Comparison of ENCODE assay signal across 8 cellular contexts in genomic region chr17:57995076-57995956, GRCh38.
A peak's percentile ranks its signal among the peaks of the same experiment; 100 is the strongest.
DNase-seq lines count a peak whose midpoint lies in the region; ATAC-seq and TF ChIP-seq lines count a peak whose summit lies in the region.

No MANE protein-coding gene starts in this region.

- in situ Hi-C loops in T47D (cut with HindIII; ENCODE audit: low pct_unique_long_range_greater_than_20kb, low sequenced_read_pairs) = no loop called here

- DNase-seq in ELF-1 (ENCODE audit: low read depth, low spot score) (peak; percentile 83), HFF-Myc (ENCODE audit: extremely low read depth, low read depth) (peak; percentile 74), NCI-H2081 treated with DMSO at 0.1 percent for 48 hours (lab: John Stamatoyannopoulos, UW) (peak; percentile 76), T1000 (lab: John Stamatoyannopoulos, UW) (peak; percentile 61), T47D (ENCODE audit: low read depth in 1 of 2, low spot score in 1 of 2) (peak; percentile 76 to 95), iris pigment epithelial cell (ENCODE audit: low read depth) (peak; percentile 78)
- DNase-seq in stimulated activated CD4-positive, alpha-beta T cell treated with anti-CD3 and anti-CD28 coated beads, Interleukin-15, amount 100 ng/mL, for 48 hours (ENCODE audit: low read depth in 2 of 2) = peak; percentile 45 to 51

- no peak overlapping the region for H3K4me3 ChIP-seq in HFF-Myc (replicated peaks; ENCODE audit: low read depth, low read length)

- peak; percentile 51 for TF ChIP-seq CTCF in HFF-Myc (IDR thresholded peaks at IDR 0.05; ENCODE audit: low read depth, low read length, missing control alignments)

- ATAC-seq in HG02970 (IDR thresholded peaks at IDR 0.05; ENCODE audit: low FRiP score, unreplicated experiment) = no peak
